ENCODE assay signal across 11 cellular contexts in genomic region chr19:19420570-19421301, GRCh38. TPM values are rescaled to one million over a fixed set of nuclear protein-coding genes. Genes with fewer than 3 reads are reported as not detected.
A peak's percentile ranks its signal among the peaks of the same experiment; 100 is the strongest.
DNase-seq lines count a peak whose midpoint lies in the region; ATAC-seq and TF ChIP-seq lines count a peak whose summit lies in the region.
"Had no signal": no experiment of that assay in that cellular context is flagged by ENCODE, and none has a peak within 500 bp of the region (broad histone marks: within the 10 kb centered on the region; RNA-seq: fewer than 3 reads in every experiment).

No MANE protein-coding gene starts in this region.

- peak overlapping the region; percentile 14 to 45 (median 26) for H3K4me3 Mint-ChIP-seq in T-cell

- no peaks in the 10 kb centered on the region for H3K27me3 ChIP-seq in lower lobe of right lung (ENCODE audit: low read depth)
- H3K27me3 ChIP-seq: colonic mucosa had no signal

- CTCF ChIA-PET in T-cell (lab: Charles Lee), result no interaction called here

- no peak overlapping the region for H3K4me3 ChIP-seq in AG10803 (ENCODE audit: low read length)
- no peak overlapping the region for H3K4me3 ChIP-seq in lower lobe of right lung
- H3K4me3 ChIP-seq: colonic mucosa had no signal

- no peaks in the 10 kb centered on the region for H3K9me3 Mint-ChIP-seq in T-cell

- H3K27ac Mint-ChIP-seq in T-cell, result peak overlapping the region; percentile 66 to 74

- TF ChIP-seq CTCF in AG10803 (conservative IDR thresholded peaks at IDR 0.05; ENCODE audit: low read length) (no peak), lower lobe of right lung (IDR thresholded peaks at IDR 0.05) (no peak)

- POLR2A ChIA-PET in T-cell (lab: Charles Lee), result no interaction called here

- H3K27ac ChIP-seq in lower lobe of right lung, result no peak overlapping the region
- H3K27ac ChIP-seq: colonic mucosa had no signal

- H3K27me3 Mint-ChIP-seq in T-cell, result no peaks in the 10 kb centered on the region

- peaks cover 8% of the 10 kb centered on the region for H3K36me3 Mint-ChIP-seq in T-cell

- peaks cover 76 to 89% (median 86%) of the 10 kb centered on the region in 3 donors for H3K4me1 Mint-ChIP-seq in T-cell

- peak in 3 of 4 experiments; percentile 42 to 81 (median 74) for ATAC-seq in T-cell (replicated peaks in 1 of 4)
- peak; percentile 28 to 47 for ATAC-seq in lower lobe of right lung

- in situ Hi-C loops in G401 (cut with HindIII; ENCODE audit: low sequenced_read_pairs), result no loop called here

- peak; percentile 43 for DNase-seq in AG10803 (ENCODE audit: low read depth)
- DNase-seq in G401 (ENCODE audit: low spot score), result peak; percentile 45
- DNase-seq in T-cell, result peak in 29 of 34 experiments; percentile 13 to 71 (median 43)
- DNase-seq in lower lobe of right lung, result no peak
- no peak for DNase-seq in cerebellar nuclear complex (lab: John Stamatoyannopoulos, UW)
- DNase-seq in SKM-1 (lab: John Stamatoyannopoulos, UW; ENCODE audit: unreplicated experiment), result no peak
- no peak for DNase-seq in amniotic stem cell (lab: John Stamatoyannopoulos, UW)
- no peak for DNase-seq in mesenteric fat pad (ENCODE audit: low spot score)
- DNase-seq: activated CD4-positive, CD25-positive, alpha-beta regulatory T cell treated with anti-CD3 and anti-CD28 coated beads, Interleukin-2, amount 50 U/mL, for 72 hours; colonic mucosa; DMS53 had no signal

- H3K36me3 ChIP-seq in lower lobe of right lung, result no peaks in the 10 kb centered on the region
- H3K36me3 ChIP-seq: colonic mucosa had no signal

- H3K4me1 ChIP-seq in lower lobe of right lung, result peaks cover 63% of the 10 kb centered on the region

- no peaks in the 10 kb centered on the region for H3K9me3 ChIP-seq in lower lobe of right lung
- H3K9me3 ChIP-seq: colonic mucosa had no signal

- intact Hi-C loops in lower lobe of right lung (cut with DNase I), result no loop called here

RNA-seq across cellular contexts. Expression of gene GATAD2A, which starts 15.3 kb away (rescaled TPM):
- 47.2 and 80.3 TPM in 2 replicates for total RNA-seq in G401 (2014; rRNA removed; shearing (Covaris generic))
- total RNA-seq in T-cell (100 to 1,000 TPM; 114 to 144 (median 133) TPM), lower lobe of right lung (84.0 TPM), mesenteric fat pad (98.9 TPM)

Comparison
In these comparisons a context has a peak if more than half of its experiments do, and no peak if none do; other contexts are left out.
1. DNase-seq: peak in AG10803 (single experiment), G401 (single experiment) and T-cell (29 of 34); none in lower lobe of right lung (single experiment), cerebellar nuclear complex (0 of 2), SKM-1 (single experiment), amniotic stem cell (single experiment) and mesenteric fat pad (single experiment).